8 cellular contexts compared by ENCODE assay signal in the genomic region with DNA sequence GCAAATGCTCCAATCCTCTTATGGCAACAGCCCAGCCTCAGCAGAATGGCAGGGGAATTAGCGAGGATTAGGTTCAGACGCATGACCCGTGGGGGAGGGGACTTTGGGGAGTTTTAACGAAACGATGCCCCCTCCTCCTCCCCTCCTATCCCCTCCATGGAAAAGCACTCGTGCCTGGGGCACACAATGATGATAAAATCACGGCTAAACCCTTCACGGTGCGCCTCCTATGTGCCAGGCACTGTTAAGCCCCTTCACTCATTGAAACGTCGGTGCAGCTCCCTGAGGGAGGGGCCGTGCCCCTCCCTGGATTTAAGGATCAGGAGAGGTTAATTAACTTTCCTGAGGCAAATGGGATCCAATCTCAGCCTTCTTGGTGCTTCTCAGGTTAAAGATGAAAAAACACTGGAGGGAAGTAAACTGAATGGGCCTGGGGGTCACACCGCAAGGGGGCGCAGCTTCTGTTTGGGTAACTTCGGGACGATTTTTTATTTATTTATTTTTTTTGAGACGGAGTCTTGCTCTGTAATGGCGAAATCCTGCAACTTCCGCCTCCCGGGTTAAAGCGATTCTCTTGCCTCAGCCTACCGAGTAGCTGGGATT. TPM values are rescaled to one million over a fixed set of nuclear protein-coding genes. Genes with fewer than 3 reads are reported as not detected.
DNase-seq lines count a peak whose midpoint lies in the region; ATAC-seq and TF ChIP-seq lines count a peak whose summit lies in the region.

No MANE protein-coding gene starts in this region.

- in situ Hi-C loops in GM13977 (cut with MboI; ENCODE audit: low pct_unique_long_range_greater_than_20kb, low sequenced_read_pairs, unreplicated experiment): no loop called here

- H3K9me3 ChIP-seq in RWPE2 (ENCODE audit: severe bottlenecking) (no peaks in the 10 kb centered on the region), colonic mucosa (no peaks in the 10 kb centered on the region), spleen (no peaks in the 10 kb centered on the region), stomach (no peaks in the 10 kb centered on the region)

- ATAC-seq in RWPE2 (ENCODE audit: low read depth) (no peak), GM21526 (IDR thresholded peaks at IDR 0.05; ENCODE audit: low FRiP score, unreplicated experiment) (no peak)

- intact Hi-C loops in colonic mucosa (cut with DNase I) (no loop called here), spleen (cut with DNase I; ENCODE audit: low total_unique reads) (no loop called here), stomach (cut with DNase I; ENCODE audit: low total_unique reads) (no loop called here)

- H3K9ac ChIP-seq in colonic mucosa (ENCODE audit: low read depth in 2 of 2, low read length in 2 of 2): no peak overlapping the region

- WGBS in spleen, 5 donors: 4 to 8% (median 6%) methylated on average over 22 of the region's 22 CpGs
- 4 to 6% (median 5%) methylated on average over 22 of the region's 22 CpGs for WGBS in stomach, 5 donors

- TF ChIP-seq POLR2A in spleen (IDR thresholded peaks at IDR 0.05) (no peak), stomach (IDR thresholded peaks at IDR 0.05) (no peak)

- H3K27me3 ChIP-seq in RWPE2 (ENCODE audit: insufficient read depth, poor library complexity, severe bottlenecking) (peaks cover 18% of the 10 kb centered on the region), colonic mucosa (no peaks in the 10 kb centered on the region), spleen (replicated peaks in 1 of 7) (peaks cover 0 to 93% (median 17%) of the 10 kb centered on the region in 7 donors), stomach (peaks cover 0 to 88% (median 31%) of the 10 kb centered on the region in 3 donors)

- no peak overlapping the region for H3K4me3 ChIP-seq in RWPE2 (ENCODE audit: severe bottlenecking)
- no peak overlapping the region for H3K4me3 ChIP-seq in colonic mucosa
- no peak overlapping the region for H3K4me3 ChIP-seq in spleen
- H3K4me3 ChIP-seq in stomach: no peak overlapping the region

- TF ChIP-seq EP300 in stomach (IDR thresholded peaks at IDR 0.05): no peak

- no peak for DNase-seq in GM13977 (ENCODE audit: low spot score)
- DNase-seq in RWPE2 (ENCODE audit: low spot score): no peak
- DNase-seq in colonic mucosa: peak; percentile 24
- DNase-seq in spleen: peak; percentile 23
- no peak for DNase-seq in stomach
- no peak for DNase-seq in NCI-H1436 treated with DMSO at 0.1 percent for 48 hours (lab: John Stamatoyannopoulos, UW)
- no peak for DNase-seq in GF-D8 (lab: John Stamatoyannopoulos, UW)

- H3K36me3 ChIP-seq in RWPE2 (ENCODE audit: low read depth) (no peaks in the 10 kb centered on the region), colonic mucosa (no peaks in the 10 kb centered on the region), spleen (no peaks in the 10 kb centered on the region), stomach (no peaks in the 10 kb centered on the region)

- TF ChIP-seq CTCF in GM13977 (IDR thresholded peaks at IDR 0.05; ENCODE audit: extremely low read depth, insufficient read depth, missing control alignments) (peak; percentile 42), RWPE2 (IDR thresholded peaks at IDR 0.05; ENCODE audit: poor library complexity, severe bottlenecking) (peak; percentile 52), colonic mucosa (IDR thresholded peaks at IDR 0.05) (peak; percentile 16), spleen (IDR thresholded peaks at IDR 0.05 in 8 of 11, conservative IDR thresholded peaks at IDR 0.05 in 3 of 11) (peak in 4 of 11 experiments; percentile 16 to 31 (median 28)), stomach (IDR thresholded peaks at IDR 0.05) (peak in 1 of 7 experiments; percentile 9)

- H3K27ac ChIP-seq in RWPE2 (ENCODE audit: poor library complexity, severe bottlenecking): no peak overlapping the region
- H3K27ac ChIP-seq in colonic mucosa: no peak overlapping the region
- no peak overlapping the region for H3K27ac ChIP-seq in spleen
- no peak overlapping the region for H3K27ac ChIP-seq in stomach

- no peaks in the 10 kb centered on the region for H3K4me1 ChIP-seq in RWPE2 (ENCODE audit: insufficient read depth, poor library complexity, severe bottlenecking)
- no peaks in the 10 kb centered on the region for H3K4me1 ChIP-seq in colonic mucosa
- H3K4me1 ChIP-seq in spleen: no peaks in the 10 kb centered on the region
- peaks cover 0 to 13% (median 0%) of the 10 kb centered on the region in 4 donors for H3K4me1 ChIP-seq in stomach

RNA-seq across cellular contexts. Expression of gene TPRX2, which starts 10.1 kb away (rescaled TPM):
- total RNA-seq in colonic mucosa (not detected), spleen (not detected), stomach (not detected)
- polyA plus RNA-seq in spleen (not detected), stomach (not detected)

RNA-seq across cellular contexts. Expression of gene CRX, which starts 27.2 kb away (rescaled TPM):
- total RNA-seq in colonic mucosa (not detected), spleen (under 1 TPM in 1 of 7 donors, not detected in 6; 0.09 TPM), stomach (not detected)
- polyA plus RNA-seq in spleen (not detected), stomach (not detected)

RNA-seq across cellular contexts. Expression of gene SULT2A1, which starts 37.1 kb away (rescaled TPM):
- total RNA-seq in colonic mucosa (1 to 10 TPM in 1 of 2 donors, under 1 TPM in 1; 0.64 to 1.1 TPM), spleen (under 1 TPM in 1 of 7 donors, not detected in 6; 0.19 TPM), stomach (10 to 100 TPM in 1 of 5 donors, 1 to 10 TPM in 1, not detected in 3; 6.8 to 13.4 TPM)
- polyA plus RNA-seq in spleen (not detected), stomach (10 to 100 TPM in 1 of 3 donors, 1 to 10 TPM in 1, under 1 TPM in 1; 0.48 to 16.5 (median 8.5) TPM)

RNA-seq across cellular contexts. Expression of gene TPRX1, which starts 44.6 kb away (rescaled TPM):
- total RNA-seq in colonic mucosa (not detected), spleen (not detected), stomach (not detected)
- polyA plus RNA-seq in spleen (not detected), stomach (not detected)

Comparison
In these comparisons a context has a peak if more than half of its experiments do, and no peak if none do; other contexts are left out.
1. DNase-seq: peak in colonic mucosa (single experiment) and spleen (single experiment); none in GM13977 (single experiment), RWPE2 (single experiment), stomach (single experiment), NCI-H1436 treated with DMSO at 0.1 percent for 48 hours (single experiment) and GF-D8 (single experiment).